ENCODE assay signal across 12 cellular contexts in the genomic region with DNA sequence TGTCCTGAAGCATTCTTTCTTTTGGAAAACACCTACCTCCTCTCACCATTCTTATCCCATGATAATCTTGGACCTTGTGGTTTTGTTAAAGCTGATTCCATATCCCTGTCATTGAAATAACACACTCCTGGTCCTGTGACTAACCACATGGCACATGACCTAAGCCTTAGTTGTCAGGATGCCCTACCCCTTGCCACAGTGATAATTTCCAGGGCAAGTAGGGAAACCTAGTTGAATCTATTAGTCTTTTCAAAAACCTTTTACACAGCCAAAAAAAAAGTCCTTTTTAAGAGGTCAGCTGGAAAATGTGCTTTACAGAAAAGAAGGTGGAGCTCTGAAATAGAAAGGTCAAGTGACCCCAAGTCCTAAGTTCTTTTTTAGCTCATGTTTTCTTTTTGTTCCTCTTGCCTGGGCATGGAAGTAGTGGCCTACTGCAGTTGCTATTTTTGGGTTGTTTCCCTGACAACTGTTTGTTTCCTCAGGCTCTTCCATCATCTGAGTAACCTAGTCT.
DNase-seq lines count a peak whose midpoint lies in the region; ATAC-seq and TF ChIP-seq lines count a peak whose summit lies in the region.
"Had no signal": no experiment of that assay in that cellular context is flagged by ENCODE, and none has a peak within 500 bp of the region (broad histone marks: within the 10 kb centered on the region; RNA-seq: fewer than 3 reads in every experiment).

No MANE protein-coding gene starts in this region.

- ATAC-seq in GM19351 (IDR thresholded peaks at IDR 0.05; ENCODE audit: unreplicated experiment) = no peak

- no peak overlapping the region for H3K4me3 ChIP-seq in choroid plexus epithelial cell (ENCODE audit: low read depth, low read length)
- H3K4me3 ChIP-seq: upper lobe of left lung had no signal

- no peaks in the 10 kb centered on the region for H3K9me3 Mint-ChIP-seq in nephron progenitor cell

- DNase-seq in Ammon's horn (ENCODE audit: low spot score) = peak; percentile 43
- DNase-seq in LoVo (ENCODE audit: low spot score) = peak; percentile 20
- DNase-seq in choroid plexus epithelial cell (ENCODE audit: low read depth) = peak; percentile 57
- no peak for DNase-seq in nephron progenitor cell
- DNase-seq in activated effector memory CD4-positive, alpha-beta T cell treated with Interleukin-2 at 50 U/mL for 16 hours = no peak
- no peak for DNase-seq in NCI-H2196 treated with DMSO at 0.1 percent for 48 hours (lab: John Stamatoyannopoulos, UW; ENCODE audit: unreplicated experiment)
- DNase-seq in activated CD4-positive, alpha-beta T cell treated with anti-CD3 and anti-CD28 coated beads for 1 hour = no peak
- DNase-seq: caudate nucleus; left cardiac atrium; NK-92 treated with Interleukin-12 subunit alpha and Interleukin-12 subunit beta, amount 100 ng/mL, for 24 hours; upper lobe of left lung had no signal

- peak overlapping the region; percentile 89 for H3K27ac Mint-ChIP-seq in nephron progenitor cell

- no peaks in the 10 kb centered on the region for H3K27me3 Mint-ChIP-seq in nephron progenitor cell (ENCODE audit: low read depth, poor library complexity)

- H3K4me3 Mint-ChIP-seq in nephron progenitor cell = no peak overlapping the region

- H3K4me1 Mint-ChIP-seq in nephron progenitor cell = peaks cover 10% of the 10 kb centered on the region

- no peaks in the 10 kb centered on the region for H3K36me3 Mint-ChIP-seq in nephron progenitor cell (ENCODE audit: low read depth)

- TF ChIP-seq CTCF in choroid plexus epithelial cell (conservative IDR thresholded peaks at IDR 0.05; ENCODE audit: low read depth, low read length) = no peak
- no peak for TF ChIP-seq CTCF in nephron progenitor cell (IDR thresholded peaks at IDR 0.05)

Comparison
In these comparisons a context has a peak if more than half of its experiments do, and no peak if none do; other contexts are left out.
1. DNase-seq: peak in Ammon's horn (single experiment), LoVo (single experiment) and choroid plexus epithelial cell (single experiment); none in nephron progenitor cell (single experiment), activated effector memory CD4-positive, alpha-beta T cell treated with Interleukin-2 at 50 U/mL for 16 hours (single experiment), NCI-H2196 treated with DMSO at 0.1 percent for 48 hours (single experiment) and activated CD4-positive, alpha-beta T cell treated with anti-CD3 and anti-CD28 coated beads for 1 hour (single experiment).